Comparison of ENCODE assay signal across 2 cellular contexts in genomic region chr3:185830018-185830797, GRCh38.
TF ChIP-seq lines count a peak whose summit lies in the region.

No MANE protein-coding gene starts in this region.

TF ChIP-seq in HepG2, 621 proteins besides CTCF, POLR2A, EP300 and RAD21:
- TF ChIP-seq, protein P1, sequence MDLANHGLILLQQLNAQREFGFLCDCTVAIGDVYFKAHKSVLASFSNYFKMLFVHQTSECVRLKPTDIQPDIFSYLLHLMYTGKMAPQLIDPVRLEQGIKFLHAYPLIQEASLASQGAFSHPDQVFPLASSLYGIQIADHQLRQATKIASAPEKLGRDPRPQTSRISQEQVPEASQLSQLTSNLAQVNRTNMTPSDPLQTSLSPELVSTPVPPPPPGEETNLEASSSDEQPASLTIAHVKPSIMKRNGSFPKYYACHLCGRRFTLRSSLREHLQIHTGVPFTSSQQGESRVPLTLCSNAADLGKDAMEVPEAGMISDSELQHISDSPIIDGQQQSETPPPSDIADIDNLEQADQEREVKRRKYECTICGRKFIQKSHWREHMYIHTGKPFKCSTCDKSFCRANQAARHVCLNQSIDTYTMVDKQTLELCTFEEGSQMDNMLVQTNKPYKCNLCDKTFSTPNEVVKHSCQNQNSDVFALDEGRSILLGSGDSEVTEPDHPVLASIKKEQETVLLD (CRISPR knock-in tag; IDR thresholded peaks at IDR 0.05; ENCODE audit: low read depth): no peak
- 0 out of 2 replicates have a peak, but pooled peaks have one; percentile 10 for TF ChIP-seq POLR2AphosphoS5 (IDR thresholded peaks at IDR 0.05; ENCODE audit: low read depth, low read length)

TF ChIP-seq in IMR-90, 13 proteins besides CTCF, POLR2A, EP300 and RAD21:
- TF ChIP-seq NFE2L2 (IDR thresholded peaks at IDR 0.05; ENCODE audit: low read depth, low read length) (no peak), FOS (IDR thresholded peaks at IDR 0.05; ENCODE audit: low read depth, low read length) (no peak), CEBPB (IDR thresholded peaks at IDR 0.05; ENCODE audit: low read depth, low read length) (peak; percentile 41; the same call in 1 of the 2 replicates), MAFK (IDR thresholded peaks at IDR 0.05; ENCODE audit: low read depth, low read length) (no peak)
